29 cellular contexts compared by ENCODE assay signal in the genomic region with DNA sequence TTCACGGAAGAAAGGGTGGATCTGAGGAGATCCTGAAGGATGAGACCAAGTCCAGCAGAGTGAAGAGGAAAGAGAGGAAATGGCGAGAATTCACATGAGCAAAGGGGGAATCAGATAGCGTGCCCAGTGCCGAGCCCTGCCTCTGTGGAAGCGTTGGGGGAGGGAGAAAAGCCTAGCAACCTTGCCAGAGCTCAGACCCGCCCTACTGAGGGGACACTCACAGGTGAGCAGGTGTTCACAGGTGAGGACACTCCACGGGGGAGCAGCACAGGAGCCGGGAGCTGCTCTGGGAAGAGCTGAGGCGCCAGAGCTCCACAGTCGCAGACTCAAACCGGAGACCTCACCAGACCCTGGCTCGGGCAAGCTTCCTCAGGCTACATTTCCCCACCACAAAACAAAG. TPM values are rescaled to one million over a fixed set of nuclear protein-coding genes. Genes with fewer than 3 reads are reported as not detected.
DNase-seq lines count a peak whose midpoint lies in the region; ATAC-seq and TF ChIP-seq lines count a peak whose summit lies in the region.
"Had no signal": no experiment of that assay in that cellular context is flagged by ENCODE, and none has a peak within 500 bp of the region (broad histone marks: within the 10 kb centered on the region; RNA-seq: fewer than 3 reads in every experiment).

No MANE protein-coding gene starts in this region.

- no peak overlapping the region for H3K18ac ChIP-seq in mesenchymal stem cell (ENCODE audit: low read depth in 1 of 2, low read length in 2 of 2)

- H2AFZ ChIP-seq in mesenchymal stem cell (ENCODE audit: low read depth, low read length) = no peak overlapping the region
- H2AFZ ChIP-seq: neural progenitor cell had no signal

- WGBS in mesenchymal stem cell = 98% methylated on average over 10 of the region's 12 CpGs

- intact Hi-C loops in Calu3 (cut with micrococcal nuclease; ENCODE audit: unreplicated experiment) = no loop called here

- peak overlapping the region; percentile 81 for H2AK5ac ChIP-seq in mesenchymal stem cell (ENCODE audit: low read length, severe bottlenecking)

- no peak overlapping the region for H4K8ac ChIP-seq in mesenchymal stem cell (ENCODE audit: low read length)

- no peak overlapping the region for H3K4me3 Mint-ChIP-seq in Calu3 (ENCODE audit: low read depth, unreplicated experiment)
- H3K4me3 Mint-ChIP-seq: activated naive CD4-positive, alpha-beta T cell treated with anti-CD3 and anti-CD28 coated beads, Interleukin-2, amount 50 U/mL, for 24 hours; activated T-helper 1 cell treated with anti-CD3 and anti-CD28 coated beads, Interleukin-12 subunit alpha, Interleukin-12 subunit beta, Interleukin-2, Interleukin-4 antibody, amounts not matched to agents 30 ng/mL and 10 ng/mL and 1 ng/mL, durations not matched to agents 14 hours and 24 hours and 36 hours; neural progenitor cell; stimulated activated effector memory CD8-positive, alpha-beta T cell treated with anti-CD3 and anti-CD28 coated beads, Interleukin-12 subunit alpha, Interleukin-12 subunit beta, amount 100 ng/mL, for 72 hours had no signal

- peaks cover 0 to 10% of the 10 kb centered on the region in 2 experiments for H3K36me3 ChIP-seq in mesenchymal stem cell (ENCODE audit: control insufficient read depth in 1 of 2, insufficient read depth in 2 of 2, low read depth in 1 of 2, low read length in 2 of 2)
- H3K36me3 ChIP-seq: cardiac muscle cell, heart right ventricle, neural progenitor cell, right lobe of liver had no signal

- no peak for DNase-seq in Calu3
- peak; percentile 10 for DNase-seq in NCI-H1417 treated with DMSO at 0.1 percent for 48 hours (lab: John Stamatoyannopoulos, UW)
- peak; percentile 49 for DNase-seq in NCI-H345 (lab: John Stamatoyannopoulos, UW)
- DNase-seq in mesenchymal stem cell = no peak
- no peak for DNase-seq in foreskin fibroblast
- DNase-seq in EL = no peak
- DNase-seq: activated CD4-positive, CD25-positive, alpha-beta regulatory T cell; aorta; effector memory CD4-positive, alpha-beta T cell; heart right ventricle; Karpas-422; kidney glomerular epithelial cell; MV-4-11; NCI-H774; right lobe of liver; stimulated activated CD4-positive, alpha-beta T cell treated with anti-CD3 and anti-CD28 coated beads, Interleukin-4, amount 100 ng/mL, for 24 hours; substantia nigra; T-helper 1 cell had no signal

- H4K91ac ChIP-seq in mesenchymal stem cell (ENCODE audit: low read length) = no peak overlapping the region

- H3K4me3 ChIP-seq in mesenchymal stem cell (ENCODE audit: insufficient read depth in 1 of 2, low read depth in 1 of 2, low read length in 2 of 2) (no peak overlapping the region), foreskin fibroblast (ENCODE audit: low read depth in 1 of 2, low read length in 2 of 2) (no peak overlapping the region)
- H3K4me3 ChIP-seq: BLaER1 treated with 17β-estradiol and CSF1 and Interleukin-3, amounts not matched to agents 10 nM and 100 nM; cardiac muscle cell; coronary artery; GM12878; heart right ventricle; lung; neural progenitor cell; right lobe of liver had no signal

- H3K79me1 ChIP-seq in mesenchymal stem cell (replicated peaks; ENCODE audit: low read length, poor library complexity, severe bottlenecking) = no peaks in the 10 kb centered on the region

- no peak overlapping the region for H2BK5ac ChIP-seq in mesenchymal stem cell (ENCODE audit: low read depth, low read length, poor library complexity, severe bottlenecking)

- H3K9ac ChIP-seq in mesenchymal stem cell (ENCODE audit: low read length) = no peak overlapping the region
- H3K9ac ChIP-seq: BLaER1 treated with 17β-estradiol and CSF1 and Interleukin-3, amounts not matched to agents 10 nM and 100 nM; neural progenitor cell had no signal

- no peaks in the 10 kb centered on the region for H3K9me3 Mint-ChIP-seq in Calu3 (ENCODE audit: low read depth, unreplicated experiment)
- H3K9me3 Mint-ChIP-seq: activated naive CD4-positive, alpha-beta T cell treated with anti-CD3 and anti-CD28 coated beads, Interleukin-2, amount 50 U/mL, for 24 hours; activated T-helper 1 cell treated with anti-CD3 and anti-CD28 coated beads, Interleukin-12 subunit alpha, Interleukin-12 subunit beta, Interleukin-2, Interleukin-4 antibody, amounts not matched to agents 30 ng/mL and 10 ng/mL and 1 ng/mL, durations not matched to agents 14 hours and 24 hours and 36 hours; neural progenitor cell; stimulated activated effector memory CD8-positive, alpha-beta T cell treated with anti-CD3 and anti-CD28 coated beads, Interleukin-12 subunit alpha, Interleukin-12 subunit beta, amount 100 ng/mL, for 72 hours had no signal

- H3K27ac ChIP-seq in mesenchymal stem cell (ENCODE audit: low read length, poor library complexity, severe bottlenecking) = no peak overlapping the region
- H3K27ac ChIP-seq: BLaER1 treated with 17β-estradiol and CSF1 and Interleukin-3, amounts not matched to agents 10 nM and 100 nM; cardiac muscle cell; coronary artery; neural progenitor cell; right lobe of liver had no signal

- H2BK120ac ChIP-seq in mesenchymal stem cell (ENCODE audit: low read depth, low read length) = no peak overlapping the region

- H3K4ac ChIP-seq in mesenchymal stem cell (ENCODE audit: low read depth in 1 of 2, low read length in 2 of 2) = no peak overlapping the region

- CTCF ChIA-PET in Calu3 (lab: Charles Lee) = no interaction called here

- BruUV-seq in Calu3 (replicated peaks; lab: Mats Ljungman, UMichigan) = no TSS peak

- H2BK15ac ChIP-seq in mesenchymal stem cell (ENCODE audit: low read depth, poor library complexity, severe bottlenecking) = no peak overlapping the region

- H3K14ac ChIP-seq in mesenchymal stem cell (ENCODE audit: low read length in 2 of 2) = no peak overlapping the region

- peaks cover 54% of the 10 kb centered on the region for H3K4me1 ChIP-seq in mesenchymal stem cell (ENCODE audit: control insufficient read depth, insufficient read depth, low read depth, low read length)

- peak overlapping the region; percentile 64 for H3K27ac Mint-ChIP-seq in Calu3 (ENCODE audit: unreplicated experiment)
- H3K27ac Mint-ChIP-seq: activated naive CD4-positive, alpha-beta T cell treated with anti-CD3 and anti-CD28 coated beads, Interleukin-2, amount 50 U/mL, for 24 hours; activated T-helper 1 cell treated with anti-CD3 and anti-CD28 coated beads, Interleukin-12 subunit alpha, Interleukin-12 subunit beta, Interleukin-2, Interleukin-4 antibody, amounts not matched to agents 30 ng/mL and 10 ng/mL and 1 ng/mL, durations not matched to agents 14 hours and 24 hours and 36 hours; neural progenitor cell; stimulated activated effector memory CD8-positive, alpha-beta T cell treated with anti-CD3 and anti-CD28 coated beads, Interleukin-12 subunit alpha, Interleukin-12 subunit beta, amount 100 ng/mL, for 72 hours had no signal

- H3K4me1 Mint-ChIP-seq in Calu3 (ENCODE audit: low read depth, unreplicated experiment) = peaks cover 55% of the 10 kb centered on the region

- H3K4me2 ChIP-seq in mesenchymal stem cell (ENCODE audit: low read length, poor library complexity, severe bottlenecking) = no peak overlapping the region
- H3K4me2 ChIP-seq: BLaER1 treated with 17β-estradiol and CSF1 and Interleukin-3, amounts not matched to agents 10 nM and 100 nM; neural progenitor cell had no signal

- H2BK12ac ChIP-seq in mesenchymal stem cell (ENCODE audit: low read length in 2 of 2) = no peak overlapping the region

- H3K36me3 Mint-ChIP-seq in Calu3 (ENCODE audit: insufficient read depth, unreplicated experiment) = no peaks in the 10 kb centered on the region
- H3K36me3 Mint-ChIP-seq: activated naive CD4-positive, alpha-beta T cell treated with anti-CD3 and anti-CD28 coated beads, Interleukin-2, amount 50 U/mL, for 24 hours; neural progenitor cell had no signal

- TF ChIP-seq CTCF in Calu3 (IDR thresholded peaks at IDR 0.05; ENCODE audit: unreplicated experiment) (no peak), foreskin fibroblast (IDR thresholded peaks at IDR 0.05; ENCODE audit: low read depth, low read length) (no peak)

- H3K27me3 ChIP-seq in mesenchymal stem cell (ENCODE audit: control insufficient read depth in 1 of 2, insufficient read depth in 1 of 2, low read length in 2 of 2) = no peaks in the 10 kb centered on the region
- H3K27me3 ChIP-seq: cardiac muscle cell, heart right ventricle, neural progenitor cell, right lobe of liver had no signal

- no peaks in the 10 kb centered on the region for H3K27me3 Mint-ChIP-seq in Calu3 (ENCODE audit: unreplicated experiment)
- H3K27me3 Mint-ChIP-seq: activated naive CD4-positive, alpha-beta T cell treated with anti-CD3 and anti-CD28 coated beads, Interleukin-2, amount 50 U/mL, for 24 hours had no signal

- H3K23ac ChIP-seq in mesenchymal stem cell (ENCODE audit: low read length in 2 of 2) = no peak overlapping the region

- no peaks in the 10 kb centered on the region for H3K9me3 ChIP-seq in mesenchymal stem cell (ENCODE audit: control insufficient read depth, low read length)
- H3K9me3 ChIP-seq: BLaER1 treated with 17β-estradiol and CSF1 and Interleukin-3, amounts not matched to agents 10 nM and 100 nM; heart right ventricle; right lobe of liver had no signal

- ATAC-seq in HG03097 (IDR thresholded peaks at IDR 0.05; ENCODE audit: low FRiP score, unreplicated experiment) (no peak), HG03045 (IDR thresholded peaks at IDR 0.05; ENCODE audit: unreplicated experiment) (no peak)
- ATAC-seq: GM12878; heart right ventricle; right lobe of liver; stimulated activated effector memory CD8-positive, alpha-beta T cell treated with anti-CD3 and anti-CD28 coated beads, Interleukin-12 subunit alpha, Interleukin-12 subunit beta, amount 100 ng/mL, for 72 hours had no signal

RNA-seq across cellular contexts. Expression of gene MICAL3, which starts 56.2 kb away (rescaled TPM):
- 60.6 and 71.3 TPM in 2 replicates for total RNA-seq in Calu3 (2022)
- 8.3 TPM for polyA plus RNA-seq in mesenchymal stem cell (2013, experiment 1 of 2)
- 6.7 TPM for polyA plus RNA-seq in mesenchymal stem cell (2013, experiment 2 of 2)

Comparison
In these comparisons a context has a peak if more than half of its experiments do, and no peak if none do; other contexts are left out.
1. DNase-seq: peak in NCI-H1417 treated with DMSO at 0.1 percent for 48 hours (single experiment) and NCI-H345 (single experiment); none in Calu3 (single experiment), mesenchymal stem cell (single experiment), foreskin fibroblast (0 of 2) and EL (single experiment).